1 cellular context compared by ENCODE assay signal in the genomic region with DNA sequence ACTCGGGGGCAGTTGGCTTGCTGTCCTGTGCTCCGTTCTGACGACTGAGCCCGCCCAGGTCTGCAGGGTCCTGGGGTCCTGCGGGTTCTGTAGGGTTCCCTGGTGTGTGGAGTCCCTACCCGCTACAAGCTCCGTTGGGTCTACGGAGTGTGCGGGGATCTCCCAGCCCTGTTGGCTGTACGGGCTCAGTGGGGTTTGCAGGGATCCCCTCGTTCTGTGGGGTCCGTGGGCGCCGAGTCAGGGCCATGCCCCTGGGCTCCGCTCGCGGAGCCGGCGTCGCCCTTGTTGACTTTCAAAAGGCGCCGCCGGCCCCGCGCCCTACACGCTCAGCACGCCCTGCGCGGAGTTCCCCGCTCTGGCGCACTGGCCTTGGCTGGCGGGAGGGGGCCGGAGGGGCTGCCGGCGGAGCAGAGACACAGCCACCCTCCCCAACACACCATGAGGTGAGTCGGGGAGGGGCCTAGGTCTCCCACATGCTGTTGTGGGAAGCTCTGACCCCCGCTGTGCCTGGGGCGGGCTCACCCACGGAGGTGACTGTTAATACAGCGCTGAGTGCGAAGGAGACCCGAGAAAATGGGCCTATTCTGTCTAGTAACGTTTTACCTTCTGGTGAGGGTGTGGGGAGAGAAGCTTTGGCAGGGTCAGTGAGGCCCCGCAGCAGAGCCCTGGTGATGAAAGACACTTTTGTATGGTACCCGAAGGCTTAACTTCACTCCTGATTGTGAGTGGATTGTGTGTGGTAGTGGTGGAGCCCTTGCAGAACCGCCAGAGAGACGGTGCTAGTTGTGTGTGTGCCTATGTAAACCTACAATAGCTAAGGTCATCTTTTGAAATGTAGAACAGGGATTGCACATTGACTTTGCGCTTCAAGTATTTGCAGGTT.
TF ChIP-seq lines count a peak whose summit lies in the region.

No MANE protein-coding gene starts in this region.

TF ChIP-seq in HepG2, 621 proteins besides CTCF, POLR2A, EP300 and RAD21 (continued from another document and continues in another):
- TF ChIP-seq MNT (IDR thresholded peaks at IDR 0.05) = no peak; the same call in 1 of the 2 replicates
- peak; percentile 85; the same call in 1 of the 2 replicates for TF ChIP-seq ZNF580 (CRISPR knock-in tag; IDR thresholded peaks at IDR 0.05; ENCODE audit: borderline replicate concordance, low read depth)
- TF ChIP-seq NFIC (IDR thresholded peaks at IDR 0.05; ENCODE audit: low read length) = peak; percentile 34; the same call in 1 of the 2 replicates
- no peak for TF ChIP-seq SRY (CRISPR knock-in tag; IDR thresholded peaks at IDR 0.05)
- 0 out of 2 replicates have a peak, but pooled peaks have one; percentile 29 for TF ChIP-seq ZBTB14 (CRISPR knock-in tag; IDR thresholded peaks at IDR 0.05)
- TF ChIP-seq ZNF18 (CRISPR knock-in tag; IDR thresholded peaks at IDR 0.05; ENCODE audit: insufficient replicate concordance) = no peak
- TF ChIP-seq ZBTB7B (CRISPR knock-in tag; IDR thresholded peaks at IDR 0.05) = peak; percentile 89
- peak; percentile 88 for TF ChIP-seq BCL3 (CRISPR knock-in tag; IDR thresholded peaks at IDR 0.05)
- TF ChIP-seq, protein P1, sequence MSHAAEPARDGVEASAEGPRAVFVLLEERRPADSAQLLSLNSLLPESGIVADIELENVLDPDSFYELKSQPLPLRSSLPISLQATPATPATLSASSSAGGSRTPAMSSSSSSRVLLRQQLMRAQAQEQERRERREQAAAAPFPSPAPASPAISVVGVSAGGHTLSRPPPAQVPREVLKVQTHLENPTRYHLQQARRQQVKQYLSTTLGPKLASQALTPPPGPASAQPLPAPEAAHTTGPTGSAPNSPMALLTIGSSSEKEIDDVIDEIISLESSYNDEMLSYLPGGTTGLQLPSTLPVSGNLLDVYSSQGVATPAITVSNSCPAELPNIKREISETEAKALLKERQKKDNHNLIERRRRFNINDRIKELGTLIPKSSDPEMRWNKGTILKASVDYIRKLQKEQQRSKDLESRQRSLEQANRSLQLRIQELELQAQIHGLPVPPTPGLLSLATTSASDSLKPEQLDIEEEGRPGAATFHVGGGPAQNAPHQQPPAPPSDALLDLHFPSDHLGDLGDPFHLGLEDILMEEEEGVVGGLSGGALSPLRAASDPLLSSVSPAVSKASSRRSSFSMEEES (CRISPR knock-in tag; IDR thresholded peaks at IDR 0.05) = peak; percentile 42; the same call in 1 of the 2 replicates
- peak; percentile 81; the same call in 1 of the 2 replicates for TF ChIP-seq ZNF230 (CRISPR knock-in tag; IDR thresholded peaks at IDR 0.05)
- peak; percentile 37; the same call in 1 of the 2 replicates for TF ChIP-seq ZNF556 (CRISPR knock-in tag; IDR thresholded peaks at IDR 0.05; ENCODE audit: borderline replicate concordance)
- TF ChIP-seq SSRP1 (CRISPR knock-in tag; IDR thresholded peaks at IDR 0.05) = no peak
- TF ChIP-seq CHCHD3 (CRISPR knock-in tag; IDR thresholded peaks at IDR 0.05) = no peak
- TF ChIP-seq KLF15 (CRISPR knock-in tag; IDR thresholded peaks at IDR 0.05; ENCODE audit: borderline replicate concordance) = no peak
- no peak for TF ChIP-seq TOPORS (CRISPR knock-in tag; IDR thresholded peaks at IDR 0.05)
- TF ChIP-seq ZNF850 (CRISPR knock-in tag; conservative IDR thresholded peaks at IDR 0.05) = no peak
- no peak for TF ChIP-seq ZNF484 (CRISPR knock-in tag; IDR thresholded peaks at IDR 0.05; ENCODE audit: borderline replicate concordance, low read depth)
- TF ChIP-seq, protein P2, sequence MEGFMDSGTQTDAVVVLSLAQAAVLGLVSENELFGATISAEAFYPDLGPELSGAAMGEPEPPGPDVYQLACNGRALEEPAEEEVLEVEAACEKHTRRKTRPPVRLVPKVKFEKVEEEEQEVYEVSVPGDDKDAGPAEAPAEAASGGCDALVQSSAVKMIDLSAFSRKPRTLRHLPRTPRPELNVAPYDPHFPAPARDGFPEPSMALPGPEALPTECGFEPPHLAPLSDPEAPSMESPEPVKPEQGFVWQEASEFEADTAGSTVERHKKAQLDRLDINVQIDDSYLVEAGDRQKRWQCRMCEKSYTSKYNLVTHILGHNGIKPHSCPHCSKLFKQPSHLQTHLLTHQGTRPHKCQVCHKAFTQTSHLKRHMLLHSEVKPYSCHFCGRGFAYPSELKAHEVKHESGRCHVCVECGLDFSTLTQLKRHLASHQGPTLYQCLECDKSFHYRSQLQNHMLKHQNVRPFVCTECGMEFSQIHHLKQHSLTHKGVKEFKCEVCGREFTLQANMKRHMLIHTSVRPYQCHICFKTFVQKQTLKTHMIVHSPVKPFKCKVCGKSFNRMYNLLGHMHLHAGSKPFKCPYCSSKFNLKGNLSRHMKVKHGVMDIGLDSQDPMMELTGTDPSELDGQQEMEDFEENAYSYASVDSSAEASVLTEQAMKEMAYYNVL (CRISPR knock-in tag; IDR thresholded peaks at IDR 0.05; ENCODE audit: borderline replicate concordance) = no peak; the same call in 1 of the 2 replicates
- 0 out of 2 replicates have a peak, but pooled peaks have one; percentile 32 for TF ChIP-seq ATF1 (CRISPR knock-in tag; IDR thresholded peaks at IDR 0.05)
- TF ChIP-seq THAP11 (CRISPR knock-in tag; IDR thresholded peaks at IDR 0.05) = peak; percentile 62
- no peak for TF ChIP-seq ZNF550 (CRISPR knock-in tag; IDR thresholded peaks at IDR 0.05; ENCODE audit: borderline replicate concordance)
- no peak for TF ChIP-seq POLR2AphosphoS2 (IDR thresholded peaks at IDR 0.05; ENCODE audit: low read depth, low read length)
- peak; percentile 68 for TF ChIP-seq RCOR2 (CRISPR knock-in tag; IDR thresholded peaks at IDR 0.05)
- no peak for TF ChIP-seq SCMH1 (CRISPR knock-in tag; IDR thresholded peaks at IDR 0.05; ENCODE audit: borderline replicate concordance)
- TF ChIP-seq ZNF605 (CRISPR knock-in tag; IDR thresholded peaks at IDR 0.05) = peak; percentile 42; the same call in 1 of the 2 replicates
- TF ChIP-seq ZNF251 (CRISPR knock-in tag; IDR thresholded peaks at IDR 0.05) = no peak
- peak; percentile 96 for TF ChIP-seq HNRNPLL (IDR thresholded peaks at IDR 0.05; ENCODE audit: low read depth, low read length, poor library complexity, severe bottlenecking)
- peak; percentile 70 for TF ChIP-seq TAF1 (CRISPR knock-in tag; IDR thresholded peaks at IDR 0.05)
- TF ChIP-seq ZFP37 (CRISPR knock-in tag; IDR thresholded peaks at IDR 0.05; ENCODE audit: borderline replicate concordance) = peak; percentile 70; the same call in 1 of the 2 replicates
- TF ChIP-seq XBP1 (CRISPR knock-in tag; IDR thresholded peaks at IDR 0.05) = no peak
- no peak for TF ChIP-seq ONECUT2 (CRISPR knock-in tag; IDR thresholded peaks at IDR 0.05)
- TF ChIP-seq ZKSCAN8 (CRISPR knock-in tag; IDR thresholded peaks at IDR 0.05; ENCODE audit: borderline replicate concordance) = peak; percentile 74; the same call in 1 of the 2 replicates
- TF ChIP-seq, protein P3, sequence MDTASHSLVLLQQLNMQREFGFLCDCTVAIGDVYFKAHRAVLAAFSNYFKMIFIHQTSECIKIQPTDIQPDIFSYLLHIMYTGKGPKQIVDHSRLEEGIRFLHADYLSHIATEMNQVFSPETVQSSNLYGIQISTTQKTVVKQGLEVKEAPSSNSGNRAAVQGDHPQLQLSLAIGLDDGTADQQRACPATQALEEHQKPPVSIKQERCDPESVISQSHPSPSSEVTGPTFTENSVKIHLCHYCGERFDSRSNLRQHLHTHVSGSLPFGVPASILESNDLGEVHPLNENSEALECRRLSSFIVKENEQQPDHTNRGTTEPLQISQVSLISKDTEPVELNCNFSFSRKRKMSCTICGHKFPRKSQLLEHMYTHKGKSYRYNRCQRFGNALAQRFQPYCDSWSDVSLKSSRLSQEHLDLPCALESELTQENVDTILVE (CRISPR knock-in tag; IDR thresholded peaks at IDR 0.05) = peak; percentile 73; the same call in 1 of the 2 replicates
- no peak for TF ChIP-seq SIX4 (CRISPR knock-in tag; IDR thresholded peaks at IDR 0.05)
- 0 out of 2 replicates have a peak, but pooled peaks have one; percentile 50 for TF ChIP-seq ZFP1 (CRISPR knock-in tag; IDR thresholded peaks at IDR 0.05)
- TF ChIP-seq ZSCAN21 (CRISPR knock-in tag; IDR thresholded peaks at IDR 0.05; ENCODE audit: borderline replicate concordance) = peak; percentile 39; the same call in 1 of the 2 replicates
- TF ChIP-seq ZNF781 (CRISPR knock-in tag; IDR thresholded peaks at IDR 0.05; ENCODE audit: borderline replicate concordance, not compliant biosample characterization) = peak; percentile 31
- TF ChIP-seq TRIM24 (CRISPR knock-in tag; IDR thresholded peaks at IDR 0.05) = no peak
- peak; percentile 57; the same call in 1 of the 2 replicates for TF ChIP-seq YEATS2 (CRISPR knock-in tag; IDR thresholded peaks at IDR 0.05; ENCODE audit: borderline replicate concordance)
- TF ChIP-seq AKNA (CRISPR knock-in tag; IDR thresholded peaks at IDR 0.05; ENCODE audit: borderline replicate concordance) = no peak
- TF ChIP-seq ATRX (CRISPR knock-in tag; IDR thresholded peaks at IDR 0.05; ENCODE audit: borderline replicate concordance) = no peak
- TF ChIP-seq ZSCAN29 (CRISPR knock-in tag; conservative IDR thresholded peaks at IDR 0.05) = no peak
- peak; percentile 90 for TF ChIP-seq SMAD3 (CRISPR knock-in tag; IDR thresholded peaks at IDR 0.05)
- TF ChIP-seq ZNF337 (CRISPR knock-in tag; IDR thresholded peaks at IDR 0.05; ENCODE audit: borderline replicate concordance, low read depth) = no peak
